15 cellular contexts compared by ENCODE assay signal in the genomic region with DNA sequence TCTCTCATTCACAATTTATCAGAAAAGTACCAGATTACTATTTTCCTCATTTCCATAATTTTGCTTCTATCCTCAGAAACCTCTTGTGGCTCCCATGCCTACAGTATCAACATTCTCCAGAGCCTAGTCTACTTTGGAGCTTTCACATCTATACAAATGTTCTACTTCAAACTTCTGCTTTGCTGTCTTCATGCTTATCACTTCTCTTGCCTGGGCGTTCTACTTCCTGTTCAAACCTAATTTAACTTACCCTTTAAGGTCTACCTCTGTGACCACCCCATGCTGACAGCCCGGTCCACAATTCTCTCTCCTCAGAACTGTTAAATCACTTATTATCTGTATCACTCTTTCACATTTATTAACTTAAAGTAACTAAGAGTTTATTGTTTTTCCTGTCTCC. TPM values are rescaled to one million over a fixed set of nuclear protein-coding genes. Genes with fewer than 3 reads are reported as not detected.
DNase-seq lines count a peak whose midpoint lies in the region; ATAC-seq and TF ChIP-seq lines count a peak whose summit lies in the region.
"Had no signal": no experiment of that assay in that cellular context is flagged by ENCODE, and none has a peak within 500 bp of the region (broad histone marks: within the 10 kb centered on the region; RNA-seq: fewer than 3 reads in every experiment).

No MANE protein-coding gene starts in this region.

- intact Hi-C loops in right cardiac atrium (cut with DNase I): no loop called here
- intact Hi-C loops in posterior vena cava (cut with DNase I): no loop called here

- 44% methylated on average over 2 of the region's 2 CpGs for WGBS in right cardiac atrium

- H3K4me3 Mint-ChIP-seq in naive B cell: peak overlapping the region; percentile 34 to 82 (median 69)
- H3K4me3 Mint-ChIP-seq: WTC11 had no signal

- peaks cover 0 to 1% (median 0%) of the 10 kb centered on the region in 7 donors for H3K9me3 Mint-ChIP-seq in naive B cell
- H3K9me3 Mint-ChIP-seq: WTC11 had no signal

- peak overlapping the region; percentile 2 for H3K27ac ChIP-seq in OCI-LY1 (ENCODE audit: low read depth, low read length, poor library complexity, severe bottlenecking)
- no peak overlapping the region for H3K27ac ChIP-seq in right cardiac atrium (ENCODE audit: low read length)
- H3K27ac ChIP-seq: hepatocyte had no signal

- H3K4me1 ChIP-seq in OCI-LY1 (ENCODE audit: insufficient read depth, low read length, severe bottlenecking) (peaks cover 15% of the 10 kb centered on the region), right cardiac atrium (ENCODE audit: control insufficient read depth, insufficient read depth, low read length) (no peaks in the 10 kb centered on the region)
- H3K4me1 ChIP-seq: BE2C had no signal

- H3K9ac ChIP-seq in OCI-LY1 (ENCODE audit: low read length): no peak overlapping the region

- no peak overlapping the region for H3K4me3 ChIP-seq in OCI-LY1 (ENCODE audit: low read depth, low read length, poor library complexity, severe bottlenecking)
- H3K4me3 ChIP-seq in right cardiac atrium (ENCODE audit: low read length): no peak overlapping the region
- H3K4me3 ChIP-seq: hepatocyte had no signal

- H3K27me3 Mint-ChIP-seq in naive B cell: no peaks in the 10 kb centered on the region

- H3K36me3 Mint-ChIP-seq in naive B cell: no peaks in the 10 kb centered on the region

- ATAC-seq in GM18511 (IDR thresholded peaks at IDR 0.05; ENCODE audit: unreplicated experiment) (peak; percentile 86), HG02870 (IDR thresholded peaks at IDR 0.05; ENCODE audit: unreplicated experiment) (peak; percentile 82), naive B cell (ENCODE audit: low read depth in 2 of 2) (peak; percentile 89 to 91), right cardiac atrium (no peak)
- ATAC-seq: left ventricle myocardium superior, WTC11 had no signal

- H4K20me1 ChIP-seq in OCI-LY1 (ENCODE audit: insufficient read depth, low read length): no peaks in the 10 kb centered on the region

- no peaks in the 10 kb centered on the region for H3K79me2 ChIP-seq in OCI-LY1 (ENCODE audit: insufficient read depth, low read length)

- peaks cover 6% of the 10 kb centered on the region; the same call in 1 of the 2 replicates for H3F3A ChIP-seq in OCI-LY1 (ENCODE audit: insufficient read depth, low read length)

- H3K36me3 ChIP-seq in OCI-LY1 (ENCODE audit: insufficient read depth, low read length): no peaks in the 10 kb centered on the region
- H3K36me3 ChIP-seq: BE2C had no signal

- DNase-seq in naive B cell (peak; percentile 37), NCI-H510A treated with DMSO at 0.1 percent for 48 hours (lab: John Stamatoyannopoulos, UW) (no peak), right cardiac atrium (no peak), posterior vena cava (ENCODE audit: low spot score) (no peak)
- no peak for DNase-seq in activated naive CD4-positive, alpha-beta T cell (lab: John Stamatoyannopoulos, UW)
- DNase-seq: activated CD8-positive, alpha-beta memory T cell treated with anti-CD3 and anti-CD28 coated beads, Interleukin-2, amount 50 U/mL, for 48 hours; BE2C; left ventricle myocardium superior; NCI-H1092; NCI-H345 had no signal

- TF ChIP-seq CTCF in OCI-LY1 (IDR thresholded peaks at IDR 0.05; ENCODE audit: low read length): no peak

- no peaks in the 10 kb centered on the region for H3K9me2 ChIP-seq in OCI-LY1 (ENCODE audit: low read depth, low read length)

- peak overlapping the region; percentile 22 to 90 (median 80) for H3K27ac Mint-ChIP-seq in naive B cell
- H3K27ac Mint-ChIP-seq: WTC11 had no signal

- no peak overlapping the region for H2AFZ ChIP-seq in OCI-LY1 (ENCODE audit: low read length)
- H2AFZ ChIP-seq: hepatocyte had no signal

- H3K9me3 ChIP-seq in OCI-LY1 (ENCODE audit: low read length): no peaks in the 10 kb centered on the region
- H3K9me3 ChIP-seq in right cardiac atrium (ENCODE audit: control insufficient read depth, low read length): no peaks in the 10 kb centered on the region
- H3K9me3 ChIP-seq: BE2C had no signal

- H3K27me3 ChIP-seq in OCI-LY1 (ENCODE audit: insufficient read depth, low read length): no peaks in the 10 kb centered on the region
- H3K27me3 ChIP-seq in right cardiac atrium (ENCODE audit: control insufficient read depth, insufficient read depth): no peaks in the 10 kb centered on the region
- H3K27me3 ChIP-seq: BE2C, hepatocyte had no signal

- H3K4me1 Mint-ChIP-seq in naive B cell: peaks cover 27 to 33% (median 33%) of the 10 kb centered on the region in 3 donors

- peak overlapping the region; percentile 23; the same call in 1 of the 2 replicates for H3K4me2 ChIP-seq in OCI-LY1 (ENCODE audit: low read length)
- H3K4me2 ChIP-seq: hepatocyte had no signal

RNA-seq across cellular contexts. Expression of a gene that starts 6.1 kb away (rescaled TPM):
- polyA plus RNA-seq in naive B cell (ENCODE audit: low read depth in 6 of 6) (1 to 10 TPM; 1.2 to 5.6 (median 3.0) TPM), right cardiac atrium (32.5 TPM)
- total RNA-seq in right cardiac atrium (10 to 100 TPM; 39.2 to 55.5 (median 50.0) TPM), posterior vena cava (100 to 1,000 TPM in 1 of 2 donors, 10 to 100 TPM in 1; 92.6 to 103 TPM)

Comparison
In these comparisons a context has a peak if more than half of its experiments do, and no peak if none do; other contexts are left out.
1. ATAC-seq: peak in GM18511 (single experiment), HG02870 (single experiment) and naive B cell (2 of 2); none in right cardiac atrium (0 of 2).